Comparison of ENCODE assay signal across 2 cellular contexts in genomic region chr13:32454886-32455593, GRCh38.
TF ChIP-seq lines count a peak whose summit lies in the region.

No MANE protein-coding gene starts in this region.

TF ChIP-seq in WTC11, 78 proteins besides CTCF, POLR2A, EP300 and RAD21 (continued from another document and continues in another):
- no peak for TF ChIP-seq FOXJ3 (CRISPR knock-in tag; IDR thresholded peaks at IDR 0.05; ENCODE audit: borderline replicate concordance)
- TF ChIP-seq CREB1 (CRISPR knock-in tag; IDR thresholded peaks at IDR 0.05): no peak
- TF ChIP-seq SMAD3 (CRISPR knock-in tag; IDR thresholded peaks at IDR 0.05; ENCODE audit: borderline replicate concordance): no peak
- no peak for TF ChIP-seq CBFB (CRISPR knock-in tag; IDR thresholded peaks at IDR 0.05; ENCODE audit: low read depth)
- TF ChIP-seq NR2C2 (CRISPR knock-in tag; IDR thresholded peaks at IDR 0.05): no peak
- no peak for TF ChIP-seq ATF3 (CRISPR knock-in tag; conservative IDR thresholded peaks at IDR 0.05)
- TF ChIP-seq, protein P1, sequence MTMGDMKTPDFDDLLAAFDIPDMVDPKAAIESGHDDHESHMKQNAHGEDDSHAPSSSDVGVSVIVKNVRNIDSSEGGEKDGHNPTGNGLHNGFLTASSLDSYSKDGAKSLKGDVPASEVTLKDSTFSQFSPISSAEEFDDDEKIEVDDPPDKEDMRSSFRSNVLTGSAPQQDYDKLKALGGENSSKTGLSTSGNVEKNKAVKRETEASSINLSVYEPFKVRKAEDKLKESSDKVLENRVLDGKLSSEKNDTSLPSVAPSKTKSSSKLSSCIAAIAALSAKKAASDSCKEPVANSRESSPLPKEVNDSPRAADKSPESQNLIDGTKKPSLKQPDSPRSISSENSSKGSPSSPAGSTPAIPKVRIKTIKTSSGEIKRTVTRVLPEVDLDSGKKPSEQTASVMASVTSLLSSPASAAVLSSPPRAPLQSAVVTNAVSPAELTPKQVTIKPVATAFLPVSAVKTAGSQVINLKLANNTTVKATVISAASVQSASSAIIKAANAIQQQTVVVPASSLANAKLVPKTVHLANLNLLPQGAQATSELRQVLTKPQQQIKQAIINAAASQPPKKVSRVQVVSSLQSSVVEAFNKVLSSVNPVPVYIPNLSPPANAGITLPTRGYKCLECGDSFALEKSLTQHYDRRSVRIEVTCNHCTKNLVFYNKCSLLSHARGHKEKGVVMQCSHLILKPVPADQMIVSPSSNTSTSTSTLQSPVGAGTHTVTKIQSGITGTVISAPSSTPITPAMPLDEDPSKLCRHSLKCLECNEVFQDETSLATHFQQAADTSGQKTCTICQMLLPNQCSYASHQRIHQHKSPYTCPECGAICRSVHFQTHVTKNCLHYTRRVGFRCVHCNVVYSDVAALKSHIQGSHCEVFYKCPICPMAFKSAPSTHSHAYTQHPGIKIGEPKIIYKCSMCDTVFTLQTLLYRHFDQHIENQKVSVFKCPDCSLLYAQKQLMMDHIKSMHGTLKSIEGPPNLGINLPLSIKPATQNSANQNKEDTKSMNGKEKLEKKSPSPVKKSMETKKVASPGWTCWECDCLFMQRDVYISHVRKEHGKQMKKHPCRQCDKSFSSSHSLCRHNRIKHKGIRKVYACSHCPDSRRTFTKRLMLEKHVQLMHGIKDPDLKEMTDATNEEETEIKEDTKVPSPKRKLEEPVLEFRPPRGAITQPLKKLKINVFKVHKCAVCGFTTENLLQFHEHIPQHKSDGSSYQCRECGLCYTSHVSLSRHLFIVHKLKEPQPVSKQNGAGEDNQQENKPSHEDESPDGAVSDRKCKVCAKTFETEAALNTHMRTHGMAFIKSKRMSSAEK (CRISPR knock-in tag; IDR thresholded peaks at IDR 0.05; ENCODE audit: borderline replicate concordance): no peak
- TF ChIP-seq ATF1 (CRISPR knock-in tag; IDR thresholded peaks at IDR 0.05): no peak
- TF ChIP-seq CDX4 (CRISPR knock-in tag; IDR thresholded peaks at IDR 0.05; ENCODE audit: borderline replicate concordance): no peak
- no peak for TF ChIP-seq ZNF121 (CRISPR knock-in tag; IDR thresholded peaks at IDR 0.05)
- no peak for TF ChIP-seq TEAD1 (CRISPR knock-in tag; IDR thresholded peaks at IDR 0.05)
- TF ChIP-seq TCF7 (CRISPR knock-in tag; IDR thresholded peaks at IDR 0.05; ENCODE audit: low read depth): no peak
- no peak for TF ChIP-seq ZBTB21 (CRISPR knock-in tag; IDR thresholded peaks at IDR 0.05; ENCODE audit: borderline replicate concordance)
- TF ChIP-seq, protein P2, sequence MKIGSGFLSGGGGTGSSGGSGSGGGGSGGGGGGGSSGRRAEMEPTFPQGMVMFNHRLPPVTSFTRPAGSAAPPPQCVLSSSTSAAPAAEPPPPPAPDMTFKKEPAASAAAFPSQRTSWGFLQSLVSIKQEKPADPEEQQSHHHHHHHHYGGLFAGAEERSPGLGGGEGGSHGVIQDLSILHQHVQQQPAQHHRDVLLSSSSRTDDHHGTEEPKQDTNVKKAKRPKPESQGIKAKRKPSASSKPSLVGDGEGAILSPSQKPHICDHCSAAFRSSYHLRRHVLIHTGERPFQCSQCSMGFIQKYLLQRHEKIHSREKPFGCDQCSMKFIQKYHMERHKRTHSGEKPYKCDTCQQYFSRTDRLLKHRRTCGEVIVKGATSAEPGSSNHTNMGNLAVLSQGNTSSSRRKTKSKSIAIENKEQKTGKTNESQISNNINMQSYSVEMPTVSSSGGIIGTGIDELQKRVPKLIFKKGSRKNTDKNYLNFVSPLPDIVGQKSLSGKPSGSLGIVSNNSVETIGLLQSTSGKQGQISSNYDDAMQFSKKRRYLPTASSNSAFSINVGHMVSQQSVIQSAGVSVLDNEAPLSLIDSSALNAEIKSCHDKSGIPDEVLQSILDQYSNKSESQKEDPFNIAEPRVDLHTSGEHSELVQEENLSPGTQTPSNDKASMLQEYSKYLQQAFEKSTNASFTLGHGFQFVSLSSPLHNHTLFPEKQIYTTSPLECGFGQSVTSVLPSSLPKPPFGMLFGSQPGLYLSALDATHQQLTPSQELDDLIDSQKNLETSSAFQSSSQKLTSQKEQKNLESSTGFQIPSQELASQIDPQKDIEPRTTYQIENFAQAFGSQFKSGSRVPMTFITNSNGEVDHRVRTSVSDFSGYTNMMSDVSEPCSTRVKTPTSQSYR (CRISPR knock-in tag; IDR thresholded peaks at IDR 0.05): no peak

TF ChIP-seq in HepG2, 621 proteins besides CTCF, POLR2A, EP300 and RAD21 (continued from another document and continues in another):
- no peak for TF ChIP-seq ZNF510 (CRISPR knock-in tag; IDR thresholded peaks at IDR 0.05; ENCODE audit: low read depth)
- no peak for TF ChIP-seq MTF2 (CRISPR knock-in tag; IDR thresholded peaks at IDR 0.05; ENCODE audit: borderline replicate concordance)
- peak; percentile 75 for TF ChIP-seq MEF2D (CRISPR knock-in tag; IDR thresholded peaks at IDR 0.05)
- no peak for TF ChIP-seq ZUFSP (CRISPR knock-in tag; IDR thresholded peaks at IDR 0.05; ENCODE audit: borderline replicate concordance)
- TF ChIP-seq SETDB1 (CRISPR knock-in tag; IDR thresholded peaks at IDR 0.05; ENCODE audit: borderline replicate concordance): no peak
- no peak for TF ChIP-seq KAT7 (CRISPR knock-in tag; IDR thresholded peaks at IDR 0.05; ENCODE audit: borderline replicate concordance)
- no peak for TF ChIP-seq NCOA2 (CRISPR knock-in tag; IDR thresholded peaks at IDR 0.05)
- TF ChIP-seq POLR2AphosphoS5 (IDR thresholded peaks at IDR 0.05; ENCODE audit: low read depth, low read length): no peak
- TF ChIP-seq ZBTB40 (IDR thresholded peaks at IDR 0.05): no peak
- peak; percentile 35; the same call in 1 of the 2 replicates for TF ChIP-seq ZBTB40 (CRISPR knock-in tag; IDR thresholded peaks at IDR 0.05)
- TF ChIP-seq ZNF496 (CRISPR knock-in tag; IDR thresholded peaks at IDR 0.05; ENCODE audit: insufficient replicate concordance): no peak
- no peak for TF ChIP-seq ZNF75D (CRISPR knock-in tag; IDR thresholded peaks at IDR 0.05; ENCODE audit: borderline replicate concordance)
- TF ChIP-seq NFE2L1 (CRISPR knock-in tag; IDR thresholded peaks at IDR 0.05; ENCODE audit: borderline replicate concordance): no peak
- TF ChIP-seq MTF1 (CRISPR knock-in tag; IDR thresholded peaks at IDR 0.05): no peak
- TF ChIP-seq SOX6 (IDR thresholded peaks at IDR 0.05): no peak
- TF ChIP-seq SOX6 (CRISPR knock-in tag; IDR thresholded peaks at IDR 0.05): peak; percentile 31; the same call in 1 of the 2 replicates
- TF ChIP-seq SP1 (IDR thresholded peaks at IDR 0.05): no peak
- TF ChIP-seq SP1 (CRISPR knock-in tag; IDR thresholded peaks at IDR 0.05): no peak
- no peak for TF ChIP-seq ZNF224 (CRISPR knock-in tag; IDR thresholded peaks at IDR 0.05)
- no peak for TF ChIP-seq CENPX (CRISPR knock-in tag; IDR thresholded peaks at IDR 0.05)
- TF ChIP-seq PAXIP1 (CRISPR knock-in tag; conservative IDR thresholded peaks at IDR 0.05): peak; percentile 34; the same call in 1 of the 2 replicates
- TF ChIP-seq PBX2 (CRISPR knock-in tag; IDR thresholded peaks at IDR 0.05): no peak
- TF ChIP-seq, protein P3, sequence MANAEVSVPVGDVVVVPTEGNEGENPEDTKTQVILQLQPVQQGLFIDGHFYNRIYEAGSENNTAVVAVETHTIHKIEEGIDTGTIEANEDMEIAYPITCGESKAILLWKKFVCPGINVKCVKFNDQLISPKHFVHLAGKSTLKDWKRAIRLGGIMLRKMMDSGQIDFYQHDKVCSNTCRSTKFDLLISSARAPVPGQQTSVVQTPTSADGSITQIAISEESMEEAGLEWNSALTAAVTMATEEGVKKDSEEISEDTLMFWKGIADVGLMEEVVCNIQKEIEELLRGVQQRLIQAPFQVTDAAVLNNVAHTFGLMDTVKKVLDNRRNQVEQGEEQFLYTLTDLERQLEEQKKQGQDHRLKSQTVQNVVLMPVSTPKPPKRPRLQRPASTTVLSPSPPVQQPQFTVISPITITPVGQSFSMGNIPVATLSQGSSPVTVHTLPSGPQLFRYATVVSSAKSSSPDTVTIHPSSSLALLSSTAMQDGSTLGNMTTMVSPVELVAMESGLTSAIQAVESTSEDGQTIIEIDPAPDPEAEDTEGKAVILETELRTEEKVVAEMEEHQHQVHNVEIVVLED (CRISPR knock-in tag; IDR thresholded peaks at IDR 0.05; ENCODE audit: borderline replicate concordance): peak; percentile 55; the same call in 1 of the 2 replicates
